8 cellular contexts compared by ENCODE assay signal in the genomic region with DNA sequence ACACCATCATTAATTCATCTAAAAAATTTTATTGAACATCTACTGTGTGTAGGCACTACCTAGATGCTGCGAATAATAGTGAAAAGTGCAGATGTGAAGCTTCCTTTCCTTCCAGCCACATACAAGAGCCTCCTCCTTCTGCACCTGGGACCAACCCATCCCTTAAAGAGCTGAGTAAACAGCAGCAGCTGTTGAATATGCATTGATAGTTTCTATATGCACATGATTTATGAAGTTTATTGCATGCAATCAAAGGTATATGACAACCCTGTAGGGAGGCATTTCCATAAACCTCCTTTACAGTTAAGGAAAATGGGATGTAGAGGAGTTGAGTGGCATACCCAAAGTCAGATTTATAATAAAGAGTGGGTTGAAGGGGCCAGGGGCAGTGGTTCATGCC.
"Had no signal": no experiment of that assay in that cellular context is flagged by ENCODE, and none has a peak within 500 bp of the region (broad histone marks: within the 10 kb centered on the region; RNA-seq: fewer than 3 reads in every experiment).

No MANE protein-coding gene starts in this region.

- FAIRE-seq: HTR-8/SVneo had no signal

- ATAC-seq: HCT116 had no signal

- DNase-seq: GM23248, GOT3, H7, HFFc6, IMR-90 had no signal

- H3K36me3 ChIP-seq: HAP-1 had no signal

- H3K9me3 ChIP-seq: HAP-1 had no signal

- H3K4me1 ChIP-seq: HAP-1 had no signal

- H3K27ac ChIP-seq: GM23248 had no signal

- H3K4me3 ChIP-seq: GM23248, HAP-1 had no signal
